17 cellular contexts compared by ENCODE assay signal in genomic region chr12:76074701-76075336, GRCh38. TPM values are rescaled to one million over a fixed set of nuclear protein-coding genes. Genes with fewer than 3 reads are reported as not detected.
DNase-seq lines count a peak whose midpoint lies in the region; ATAC-seq and TF ChIP-seq lines count a peak whose summit lies in the region.
"Had no signal": no experiment of that assay in that cellular context is flagged by ENCODE, and none has a peak within 500 bp of the region (broad histone marks: within the 10 kb centered on the region; RNA-seq: fewer than 3 reads in every experiment).

No MANE protein-coding gene starts in this region.

- DNase-seq in activated naive CD8-positive, alpha-beta T cell treated with anti-CD3 and anti-CD28 coated beads for 36 hours: no peak
- peak; percentile 37 for DNase-seq in KBM-7
- DNase-seq in activated naive CD8-positive, alpha-beta T cell treated with anti-CD3 and anti-CD28 coated beads, Interleukin-2, amount 50 U/mL, for 24 hours: no peak
- no peak for DNase-seq in stimulated activated effector memory CD8-positive, alpha-beta T cell treated with anti-CD3 and anti-CD28 coated beads, Interleukin-12 subunit alpha, Interleukin-12 subunit beta, amount 100 ng/mL, for 72 hours (ENCODE audit: low spot score in 2 of 2)
- DNase-seq in tibial artery: no peak
- no peak for DNase-seq in COLO829 (ENCODE audit: low spot score)
- DNase-seq: ACHN; amniotic stem cell; CD8-positive, alpha-beta memory T cell; lower lobe of right lung; NCI-H187; NCI-H510A; PC-9 had no signal

- peaks cover 81% of the 10 kb centered on the region for H3K4me1 Mint-ChIP-seq in activated naive CD8-positive, alpha-beta T cell (ENCODE audit: low read depth)
- H3K4me1 Mint-ChIP-seq in activated naive CD8-positive, alpha-beta T cell treated with anti-CD3 and anti-CD28 coated beads for 36 hours: peaks cover 60% of the 10 kb centered on the region
- peaks cover 76% of the 10 kb centered on the region for H3K4me1 Mint-ChIP-seq in activated naive CD8-positive, alpha-beta T cell treated with anti-CD3 and anti-CD28 coated beads, Interleukin-2, amount 50 U/mL, for 24 hours
- H3K4me1 Mint-ChIP-seq in stimulated activated effector memory CD8-positive, alpha-beta T cell treated with anti-CD3 and anti-CD28 coated beads, Interleukin-12 subunit alpha, Interleukin-12 subunit beta, amount 100 ng/mL, for 72 hours: peaks cover 64% of the 10 kb centered on the region

- H3K36me3 ChIP-seq in tibial artery: peaks cover 0 to 9% (median 6%) of the 10 kb centered on the region in 3 donors
- H3K36me3 ChIP-seq: right atrium auricular region, thoracic aorta had no signal

- intact Hi-C loops in tibial artery (cut with DNase I; ENCODE audit: low total_unique reads): no loop called here

- H3K4me1 ChIP-seq in tibial artery: peaks cover 0 to 21% (median 7%) of the 10 kb centered on the region in 4 donors

- peak overlapping the region; percentile 15 for H3K4me3 Mint-ChIP-seq in activated naive CD8-positive, alpha-beta T cell
- H3K4me3 Mint-ChIP-seq in activated naive CD8-positive, alpha-beta T cell treated with anti-CD3 and anti-CD28 coated beads for 36 hours: no peak overlapping the region
- peak overlapping the region; percentile 6 for H3K4me3 Mint-ChIP-seq in activated naive CD8-positive, alpha-beta T cell treated with anti-CD3 and anti-CD28 coated beads, Interleukin-2, amount 50 U/mL, for 24 hours
- H3K4me3 Mint-ChIP-seq in stimulated activated effector memory CD8-positive, alpha-beta T cell treated with anti-CD3 and anti-CD28 coated beads, Interleukin-12 subunit alpha, Interleukin-12 subunit beta, amount 100 ng/mL, for 72 hours: no peak overlapping the region
- H3K4me3 Mint-ChIP-seq: CD8-positive, alpha-beta memory T cell had no signal

- H3K27me3 ChIP-seq in tibial artery: no peaks in the 10 kb centered on the region
- H3K27me3 ChIP-seq: right atrium auricular region had no signal

- no peak overlapping the region for H3K4me3 ChIP-seq in tibial artery
- H3K4me3 ChIP-seq: lower lobe of right lung, PC-9, right atrium auricular region, thoracic aorta had no signal

- TF ChIP-seq CTCF in tibial artery (IDR thresholded peaks at IDR 0.05): no peak

- in situ Hi-C loops in KBM-7 (cut with MboI; ENCODE audit: low pct_unique_long_range_greater_than_20kb, low sequenced_read_pairs): no loop called here

- H3K27ac ChIP-seq in tibial artery: no peak overlapping the region
- H3K27ac ChIP-seq: lower lobe of right lung, PC-9, thoracic aorta had no signal

- H3K9me3 ChIP-seq in tibial artery: peaks cover 0 to 10% (median 5%) of the 10 kb centered on the region in 3 donors

- H3K27ac Mint-ChIP-seq in activated naive CD8-positive, alpha-beta T cell: no peak overlapping the region
- H3K27ac Mint-ChIP-seq in activated naive CD8-positive, alpha-beta T cell treated with anti-CD3 and anti-CD28 coated beads for 36 hours: no peak overlapping the region
- peak overlapping the region; percentile 10 for H3K27ac Mint-ChIP-seq in activated naive CD8-positive, alpha-beta T cell treated with anti-CD3 and anti-CD28 coated beads, Interleukin-2, amount 50 U/mL, for 24 hours
- H3K27ac Mint-ChIP-seq in stimulated activated effector memory CD8-positive, alpha-beta T cell treated with anti-CD3 and anti-CD28 coated beads, Interleukin-12 subunit alpha, Interleukin-12 subunit beta, amount 100 ng/mL, for 72 hours: no peak overlapping the region

- ATAC-seq in activated naive CD8-positive, alpha-beta T cell treated with anti-CD3 and anti-CD28 coated beads, Interleukin-2, amount 50 U/mL, for 24 hours: no peak
- ATAC-seq in stimulated activated effector memory CD8-positive, alpha-beta T cell treated with anti-CD3 and anti-CD28 coated beads, Interleukin-12 subunit alpha, Interleukin-12 subunit beta, amount 100 ng/mL, for 72 hours: peak; percentile 51
- ATAC-seq in HG02588 (IDR thresholded peaks at IDR 0.05; ENCODE audit: unreplicated experiment): no peak
- ATAC-seq: lower lobe of right lung had no signal

- no peaks in the 10 kb centered on the region for H3K27me3 Mint-ChIP-seq in activated naive CD8-positive, alpha-beta T cell
- no peaks in the 10 kb centered on the region for H3K27me3 Mint-ChIP-seq in activated naive CD8-positive, alpha-beta T cell treated with anti-CD3 and anti-CD28 coated beads for 36 hours
- H3K27me3 Mint-ChIP-seq in activated naive CD8-positive, alpha-beta T cell treated with anti-CD3 and anti-CD28 coated beads, Interleukin-2, amount 50 U/mL, for 24 hours: no peaks in the 10 kb centered on the region
- H3K27me3 Mint-ChIP-seq: CD8-positive, alpha-beta memory T cell had no signal

- peaks cover 4% of the 10 kb centered on the region for H3K9me3 Mint-ChIP-seq in activated naive CD8-positive, alpha-beta T cell (ENCODE audit: low read depth)
- H3K9me3 Mint-ChIP-seq in activated naive CD8-positive, alpha-beta T cell treated with anti-CD3 and anti-CD28 coated beads for 36 hours: peaks cover 10% of the 10 kb centered on the region
- no peaks in the 10 kb centered on the region for H3K9me3 Mint-ChIP-seq in activated naive CD8-positive, alpha-beta T cell treated with anti-CD3 and anti-CD28 coated beads, Interleukin-2, amount 50 U/mL, for 24 hours
- H3K9me3 Mint-ChIP-seq in stimulated activated effector memory CD8-positive, alpha-beta T cell treated with anti-CD3 and anti-CD28 coated beads, Interleukin-12 subunit alpha, Interleukin-12 subunit beta, amount 100 ng/mL, for 72 hours: no peaks in the 10 kb centered on the region

- H3K36me3 Mint-ChIP-seq in activated naive CD8-positive, alpha-beta T cell: peaks cover 33% of the 10 kb centered on the region
- H3K36me3 Mint-ChIP-seq in activated naive CD8-positive, alpha-beta T cell treated with anti-CD3 and anti-CD28 coated beads for 36 hours: peaks cover 61% of the 10 kb centered on the region
- H3K36me3 Mint-ChIP-seq in activated naive CD8-positive, alpha-beta T cell treated with anti-CD3 and anti-CD28 coated beads, Interleukin-2, amount 50 U/mL, for 24 hours (ENCODE audit: low read depth): peaks cover 77% of the 10 kb centered on the region
- H3K36me3 Mint-ChIP-seq in stimulated activated effector memory CD8-positive, alpha-beta T cell treated with anti-CD3 and anti-CD28 coated beads, Interleukin-12 subunit alpha, Interleukin-12 subunit beta, amount 100 ng/mL, for 72 hours: peaks cover 87% of the 10 kb centered on the region

RNA-seq across cellular contexts. Expression of gene NAP1L1, which starts 9.7 kb away (rescaled TPM):
- total RNA-seq in activated naive CD8-positive, alpha-beta T cell treated with anti-CD3 and anti-CD28 coated beads for 36 hours: 1,000 to 10,000 TPM; 1,148 to 1,176 TPM

RNA-seq across cellular contexts. Expression of gene PHLDA1, which starts 43.2 kb away (rescaled TPM):
- 10 to 100 TPM; 41.5 to 41.9 TPM for total RNA-seq in activated naive CD8-positive, alpha-beta T cell treated with anti-CD3 and anti-CD28 coated beads for 36 hours

Comparison
In these comparisons a context has a peak if more than half of its experiments do, and no peak if none do; other contexts are left out.
1. H3K4me3 Mint-ChIP-seq: peak in activated naive CD8-positive, alpha-beta T cell (single experiment) and activated naive CD8-positive, alpha-beta T cell treated with anti-CD3 and anti-CD28 coated beads, Interleukin-2, amount 50 U/mL, for 24 hours (single experiment); none in activated naive CD8-positive, alpha-beta T cell treated with anti-CD3 and anti-CD28 coated beads for 36 hours (single experiment) and stimulated activated effector memory CD8-positive, alpha-beta T cell treated with anti-CD3 and anti-CD28 coated beads, Interleukin-12 subunit alpha, Interleukin-12 subunit beta, amount 100 ng/mL, for 72 hours (single experiment).